Comparison of ENCODE assay signal across 31 cellular contexts in genomic region chr1:183166439-183166838, GRCh38. TPM values are rescaled to one million over a fixed set of nuclear protein-coding genes. Genes with fewer than 3 reads are reported as not detected.
"Had no signal": no experiment of that assay in that cellular context is flagged by ENCODE, and none has a peak within 500 bp of the region (broad histone marks: within the 10 kb centered on the region; RNA-seq: fewer than 3 reads in every experiment).

No MANE protein-coding gene starts in this region.

- DNase-seq: activated CD4-positive, alpha-beta memory T cell treated with anti-CD3 and anti-CD28 coated beads for 36 hours; activated CD4-positive, alpha-beta T cell treated with anti-CD3 and anti-CD28 coated beads for 36 hours; activated CD4-positive, alpha-beta T cell treated with anti-CD3 and anti-CD28 coated beads, Interleukin-2, amount 10 ng/mL, durations not matched to agents 24 days and 14 days; activated CD4-positive, CD25-positive, alpha-beta regulatory T cell; activated CD4-positive, CD25-positive, alpha-beta regulatory T cell treated with anti-CD3 and anti-CD28 coated beads, Interleukin-2, amount 50 U/mL, for 72 hours; activated CD8-positive, alpha-beta memory T cell treated with anti-CD3 and anti-CD28 coated beads, Interleukin-2, amount 10 ng/mL, durations not matched to agents 7 days and 5 days; activated CD8-positive, alpha-beta memory T cell treated with anti-CD3 and anti-CD28 coated beads, Interleukin-2, amount 50 U/mL, for 4 hours; activated CD8-positive, alpha-beta T cell treated with anti-CD3 and anti-CD28 coated beads, Interleukin-2, amount 10 ng/mL, durations not matched to agents 7 days and 5 days; activated effector memory CD4-positive, alpha-beta T cell treated with anti-CD3 and anti-CD28 coated beads, Interleukin-2, amount 50 U/mL, for 16 hours; activated naive CD4-positive, alpha-beta T cell treated with anti-CD3 and anti-CD28 coated beads for 36 hours; activated naive CD8-positive, alpha-beta T cell treated with anti-CD3 and anti-CD28 coated beads for 36 hours; activated naive CD8-positive, alpha-beta T cell treated with anti-CD3 and anti-CD28 coated beads, Interleukin-2, amount 50 U/mL, for 24 hours; activated T-cell treated with anti-CD3 and anti-CD28 coated beads, Interleukin-2, amount 50 U/mL, for 1 hour; activated T-cell treated with anti-CD3 and anti-CD28 coated beads, Interleukin-2, amount 50 U/mL, for 48 hours; adrenal gland; amygdala; aorta; body of pancreas; central memory CD4-positive, alpha-beta T cell; cerebellar nuclear complex; colonic mucosa; effector CD8-positive, alpha-beta T cell; foreskin fibroblast; gastrocnemius medialis; glutamatergic neuron; heart right ventricle; T-helper 1 cell; T-helper 2 cell had no signal

- H3K36me3 ChIP-seq: adrenal gland, colonic mucosa, gastrocnemius medialis, heart right ventricle had no signal

- ATAC-seq: activated CD4-positive, alpha-beta T cell treated with anti-CD3 and anti-CD28 coated beads for 36 hours; activated CD8-positive, alpha-beta memory T cell treated with anti-CD3 and anti-CD28 coated beads, Interleukin-2, amount 10 ng/mL, durations not matched to agents 7 days and 5 days; activated CD8-positive, alpha-beta T cell treated with anti-CD3 and anti-CD28 coated beads, Interleukin-2, amount 10 ng/mL, durations not matched to agents 7 days and 5 days; activated naive CD8-positive, alpha-beta T cell treated with anti-CD3 and anti-CD28 coated beads, Interleukin-2, amount 50 U/mL, for 24 hours; body of pancreas; esophagus mucosa; gastrocnemius medialis; heart right ventricle had no signal

- H3K27me3 ChIP-seq: body of pancreas, colonic mucosa, gastrocnemius medialis, heart right ventricle had no signal

- H3K9me3 ChIP-seq: adrenal gland, body of pancreas, colonic mucosa, gastrocnemius medialis, heart right ventricle had no signal

- H3K27ac ChIP-seq: adrenal gland, body of pancreas, colonic mucosa, gastrocnemius medialis, heart right ventricle had no signal

- H3K4me1 ChIP-seq: adrenal gland, body of pancreas, colonic mucosa, gastrocnemius medialis, heart right ventricle had no signal

- H3K4me3 ChIP-seq: adrenal gland, body of pancreas, colonic mucosa, gastrocnemius medialis, heart right ventricle had no signal

RNA-seq across cellular contexts. Expression of gene LAMC2, which starts 19.6 kb away (rescaled TPM):
- total RNA-seq: activated CD4-positive, alpha-beta memory T cell treated with anti-CD3 and anti-CD28 coated beads for 36 hours; activated CD8-positive, alpha-beta memory T cell treated with anti-CD3 and anti-CD28 coated beads for 36 hours; activated CD8-positive, alpha-beta memory T cell treated with anti-CD3 and anti-CD28 coated beads, Interleukin-2, amount 10 ng/mL, durations not matched to agents 7 days and 5 days; activated CD8-positive, alpha-beta T cell treated with anti-CD3 and anti-CD28 coated beads, Interleukin-2, amount 10 ng/mL, durations not matched to agents 7 days and 5 days; activated naive CD8-positive, alpha-beta T cell treated with anti-CD3 and anti-CD28 coated beads for 36 hours; activated T-helper 2 cell treated with anti-CD3 and anti-CD28 coated beads, Interferon-gamma antibody, Interleukin-2, Interleukin-4, amounts not matched to agents 10 μg/mL and 5 μg/mL and 100 μg/mL, durations not matched to agents 14 hours and 24 hours and 36 hours had no signal
